Comparison of ENCODE assay signal across 1 cellular context in the genomic region with DNA sequence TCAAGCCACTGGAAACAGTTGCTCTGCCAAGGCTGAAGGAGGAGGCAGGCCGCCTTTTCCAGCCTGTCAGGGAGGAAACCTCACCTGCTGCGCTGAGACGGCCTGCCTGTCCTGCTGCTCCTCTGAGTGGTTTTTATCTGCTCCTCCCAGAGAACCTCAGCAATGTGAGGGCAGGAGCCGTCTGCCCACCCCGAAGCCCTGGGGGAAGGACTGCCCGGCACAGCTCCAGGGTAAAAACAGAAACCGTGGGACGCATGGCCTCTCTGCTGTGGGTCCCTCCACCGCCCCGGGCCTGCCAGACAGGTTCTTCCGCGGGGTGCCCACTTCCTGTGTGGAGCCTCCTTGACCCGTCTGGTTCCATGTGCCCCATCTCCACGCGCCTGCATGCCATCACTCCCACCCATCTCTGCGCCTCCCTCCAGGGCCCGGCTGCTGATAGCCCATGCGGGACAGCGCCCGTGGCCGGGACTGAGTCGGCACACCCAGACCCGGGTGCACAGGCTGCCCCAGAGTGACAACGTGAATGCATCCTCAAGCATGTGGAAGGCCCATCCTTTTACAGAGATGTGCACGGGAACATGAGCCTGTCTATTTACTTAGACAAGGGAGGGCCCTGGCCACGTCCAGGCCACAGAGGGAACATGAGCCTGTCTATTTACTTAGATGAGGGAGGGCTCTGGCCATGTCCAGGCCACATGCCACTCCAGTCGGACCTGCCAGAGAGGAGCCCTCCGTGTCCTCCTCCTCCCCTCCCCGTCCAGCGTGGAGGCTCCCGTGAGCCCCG.
TF ChIP-seq lines count a peak whose summit lies in the region.

No MANE protein-coding gene starts in this region.

TF ChIP-seq in HepG2, 621 proteins besides CTCF, POLR2A, EP300 and RAD21 (continued from another document and continues in another):
- TF ChIP-seq, protein P1, sequence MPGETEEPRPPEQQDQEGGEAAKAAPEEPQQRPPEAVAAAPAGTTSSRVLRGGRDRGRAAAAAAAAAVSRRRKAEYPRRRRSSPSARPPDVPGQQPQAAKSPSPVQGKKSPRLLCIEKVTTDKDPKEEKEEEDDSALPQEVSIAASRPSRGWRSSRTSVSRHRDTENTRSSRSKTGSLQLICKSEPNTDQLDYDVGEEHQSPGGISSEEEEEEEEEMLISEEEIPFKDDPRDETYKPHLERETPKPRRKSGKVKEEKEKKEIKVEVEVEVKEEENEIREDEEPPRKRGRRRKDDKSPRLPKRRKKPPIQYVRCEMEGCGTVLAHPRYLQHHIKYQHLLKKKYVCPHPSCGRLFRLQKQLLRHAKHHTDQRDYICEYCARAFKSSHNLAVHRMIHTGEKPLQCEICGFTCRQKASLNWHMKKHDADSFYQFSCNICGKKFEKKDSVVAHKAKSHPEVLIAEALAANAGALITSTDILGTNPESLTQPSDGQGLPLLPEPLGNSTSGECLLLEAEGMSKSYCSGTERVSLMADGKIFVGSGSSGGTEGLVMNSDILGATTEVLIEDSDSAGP (CRISPR knock-in tag; IDR thresholded peaks at IDR 0.05; ENCODE audit: borderline replicate concordance), result peak; percentile 36; the same call in 1 of the 2 replicates
- peak; percentile 78; the same call in 1 of the 2 replicates for TF ChIP-seq KLF6 (CRISPR knock-in tag; IDR thresholded peaks at IDR 0.05)
- TF ChIP-seq NAIF1 (CRISPR knock-in tag; IDR thresholded peaks at IDR 0.05; ENCODE audit: borderline replicate concordance), result no peak
- TF ChIP-seq, protein P2, sequence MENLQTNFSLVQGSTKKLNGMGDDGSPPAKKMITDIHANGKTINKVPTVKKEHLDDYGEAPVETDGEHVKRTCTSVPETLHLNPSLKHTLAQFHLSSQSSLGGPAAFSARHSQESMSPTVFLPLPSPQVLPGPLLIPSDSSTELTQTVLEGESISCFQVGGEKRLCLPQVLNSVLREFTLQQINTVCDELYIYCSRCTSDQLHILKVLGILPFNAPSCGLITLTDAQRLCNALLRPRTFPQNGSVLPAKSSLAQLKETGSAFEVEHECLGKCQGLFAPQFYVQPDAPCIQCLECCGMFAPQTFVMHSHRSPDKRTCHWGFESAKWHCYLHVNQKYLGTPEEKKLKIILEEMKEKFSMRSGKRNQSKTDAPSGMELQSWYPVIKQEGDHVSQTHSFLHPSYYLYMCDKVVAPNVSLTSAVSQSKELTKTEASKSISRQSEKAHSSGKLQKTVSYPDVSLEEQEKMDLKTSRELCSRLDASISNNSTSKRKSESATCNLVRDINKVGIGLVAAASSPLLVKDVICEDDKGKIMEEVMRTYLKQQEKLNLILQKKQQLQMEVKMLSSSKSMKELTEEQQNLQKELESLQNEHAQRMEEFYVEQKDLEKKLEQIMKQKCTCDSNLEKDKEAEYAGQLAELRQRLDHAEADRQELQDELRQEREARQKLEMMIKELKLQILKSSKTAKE (CRISPR knock-in tag; IDR thresholded peaks at IDR 0.05; ENCODE audit: borderline replicate concordance), result peak; percentile 40; the same call in 1 of the 2 replicates
- TF ChIP-seq, protein P3, sequence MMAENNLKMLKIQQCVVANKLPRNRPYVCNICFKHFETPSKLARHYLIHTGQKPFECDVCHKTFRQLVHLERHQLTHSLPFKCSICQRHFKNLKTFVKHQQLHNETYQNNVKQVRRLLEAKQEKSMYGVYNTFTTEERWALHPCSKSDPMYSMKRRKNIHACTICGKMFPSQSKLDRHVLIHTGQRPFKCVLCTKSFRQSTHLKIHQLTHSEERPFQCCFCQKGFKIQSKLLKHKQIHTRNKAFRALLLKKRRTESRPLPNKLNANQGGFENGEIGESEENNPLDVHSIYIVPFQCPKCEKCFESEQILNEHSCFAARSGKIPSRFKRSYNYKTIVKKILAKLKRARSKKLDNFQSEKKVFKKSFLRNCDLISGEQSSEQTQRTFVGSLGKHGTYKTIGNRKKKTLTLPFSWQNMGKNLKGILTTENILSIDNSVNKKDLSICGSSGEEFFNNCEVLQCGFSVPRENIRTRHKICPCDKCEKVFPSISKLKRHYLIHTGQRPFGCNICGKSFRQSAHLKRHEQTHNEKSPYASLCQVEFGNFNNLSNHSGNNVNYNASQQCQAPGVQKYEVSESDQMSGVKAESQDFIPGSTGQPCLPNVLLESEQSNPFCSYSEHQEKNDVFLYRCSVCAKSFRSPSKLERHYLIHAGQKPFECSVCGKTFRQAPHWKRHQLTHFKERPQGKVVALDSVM (CRISPR knock-in tag; IDR thresholded peaks at IDR 0.05), result 0 out of 2 replicates have a peak, but pooled peaks have one; percentile 27
- TF ChIP-seq ZNF619 (CRISPR knock-in tag; IDR thresholded peaks at IDR 0.05), result 0 out of 2 replicates have a peak, but pooled peaks have one; percentile 26
- no peak for TF ChIP-seq MAF1 (CRISPR knock-in tag; IDR thresholded peaks at IDR 0.05; ENCODE audit: borderline replicate concordance)
- no peak; the same call in 1 of the 2 replicates for TF ChIP-seq ZNF652 (CRISPR knock-in tag; IDR thresholded peaks at IDR 0.05; ENCODE audit: borderline replicate concordance, low read depth)
- TF ChIP-seq NONO (IDR thresholded peaks at IDR 0.05), result no peak
- no peak for TF ChIP-seq NONO (CRISPR knock-in tag; conservative IDR thresholded peaks at IDR 0.05)
- TF ChIP-seq, protein P4, sequence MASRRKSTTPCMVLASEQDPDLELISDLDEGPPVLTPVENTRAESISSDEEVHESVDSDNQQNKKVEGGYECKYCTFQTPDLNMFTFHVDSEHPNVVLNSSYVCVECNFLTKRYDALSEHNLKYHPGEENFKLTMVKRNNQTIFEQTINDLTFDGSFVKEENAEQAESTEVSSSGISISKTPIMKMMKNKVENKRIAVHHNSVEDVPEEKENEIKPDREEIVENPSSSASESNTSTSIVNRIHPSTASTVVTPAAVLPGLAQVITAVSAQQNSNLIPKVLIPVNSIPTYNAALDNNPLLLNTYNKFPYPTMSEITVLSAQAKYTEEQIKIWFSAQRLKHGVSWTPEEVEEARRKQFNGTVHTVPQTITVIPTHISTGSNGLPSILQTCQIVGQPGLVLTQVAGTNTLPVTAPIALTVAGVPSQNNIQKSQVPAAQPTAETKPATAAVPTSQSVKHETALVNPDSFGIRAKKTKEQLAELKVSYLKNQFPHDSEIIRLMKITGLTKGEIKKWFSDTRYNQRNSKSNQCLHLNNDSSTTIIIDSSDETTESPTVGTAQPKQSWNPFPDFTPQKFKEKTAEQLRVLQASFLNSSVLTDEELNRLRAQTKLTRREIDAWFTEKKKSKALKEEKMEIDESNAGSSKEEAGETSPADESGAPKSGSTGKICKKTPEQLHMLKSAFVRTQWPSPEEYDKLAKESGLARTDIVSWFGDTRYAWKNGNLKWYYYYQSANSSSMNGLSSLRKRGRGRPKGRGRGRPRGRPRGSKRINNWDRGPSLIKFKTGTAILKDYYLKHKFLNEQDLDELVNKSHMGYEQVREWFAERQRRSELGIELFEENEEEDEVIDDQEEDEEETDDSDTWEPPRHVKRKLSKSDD (CRISPR knock-in tag; IDR thresholded peaks at IDR 0.05; ENCODE audit: low read depth), result no peak
- TF ChIP-seq, protein P5, sequence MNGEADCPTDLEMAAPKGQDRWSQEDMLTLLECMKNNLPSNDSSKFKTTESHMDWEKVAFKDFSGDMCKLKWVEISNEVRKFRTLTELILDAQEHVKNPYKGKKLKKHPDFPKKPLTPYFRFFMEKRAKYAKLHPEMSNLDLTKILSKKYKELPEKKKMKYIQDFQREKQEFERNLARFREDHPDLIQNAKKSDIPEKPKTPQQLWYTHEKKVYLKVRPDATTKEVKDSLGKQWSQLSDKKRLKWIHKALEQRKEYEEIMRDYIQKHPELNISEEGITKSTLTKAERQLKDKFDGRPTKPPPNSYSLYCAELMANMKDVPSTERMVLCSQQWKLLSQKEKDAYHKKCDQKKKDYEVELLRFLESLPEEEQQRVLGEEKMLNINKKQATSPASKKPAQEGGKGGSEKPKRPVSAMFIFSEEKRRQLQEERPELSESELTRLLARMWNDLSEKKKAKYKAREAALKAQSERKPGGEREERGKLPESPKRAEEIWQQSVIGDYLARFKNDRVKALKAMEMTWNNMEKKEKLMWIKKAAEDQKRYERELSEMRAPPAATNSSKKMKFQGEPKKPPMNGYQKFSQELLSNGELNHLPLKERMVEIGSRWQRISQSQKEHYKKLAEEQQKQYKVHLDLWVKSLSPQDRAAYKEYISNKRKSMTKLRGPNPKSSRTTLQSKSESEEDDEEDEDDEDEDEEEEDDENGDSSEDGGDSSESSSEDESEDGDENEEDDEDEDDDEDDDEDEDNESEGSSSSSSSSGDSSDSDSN (CRISPR knock-in tag; IDR thresholded peaks at IDR 0.05), result peak; percentile 61
- TF ChIP-seq ZBTB42 (CRISPR knock-in tag; IDR thresholded peaks at IDR 0.05), result no peak
- TF ChIP-seq SPEN (CRISPR knock-in tag; IDR thresholded peaks at IDR 0.05; ENCODE audit: low read depth), result 0 out of 2 replicates have a peak, but pooled peaks have one; percentile 71
- no peak for TF ChIP-seq ZNF292 (CRISPR knock-in tag; IDR thresholded peaks at IDR 0.05; ENCODE audit: borderline replicate concordance, low read depth)
- peak; percentile 53; the same call in 1 of the 2 replicates for TF ChIP-seq HOXA3 (CRISPR knock-in tag; IDR thresholded peaks at IDR 0.05)
- peak; percentile 63; the same call in 1 of the 2 replicates for TF ChIP-seq ARHGAP35 (CRISPR knock-in tag; IDR thresholded peaks at IDR 0.05; ENCODE audit: borderline replicate concordance)
- TF ChIP-seq, protein P6, sequence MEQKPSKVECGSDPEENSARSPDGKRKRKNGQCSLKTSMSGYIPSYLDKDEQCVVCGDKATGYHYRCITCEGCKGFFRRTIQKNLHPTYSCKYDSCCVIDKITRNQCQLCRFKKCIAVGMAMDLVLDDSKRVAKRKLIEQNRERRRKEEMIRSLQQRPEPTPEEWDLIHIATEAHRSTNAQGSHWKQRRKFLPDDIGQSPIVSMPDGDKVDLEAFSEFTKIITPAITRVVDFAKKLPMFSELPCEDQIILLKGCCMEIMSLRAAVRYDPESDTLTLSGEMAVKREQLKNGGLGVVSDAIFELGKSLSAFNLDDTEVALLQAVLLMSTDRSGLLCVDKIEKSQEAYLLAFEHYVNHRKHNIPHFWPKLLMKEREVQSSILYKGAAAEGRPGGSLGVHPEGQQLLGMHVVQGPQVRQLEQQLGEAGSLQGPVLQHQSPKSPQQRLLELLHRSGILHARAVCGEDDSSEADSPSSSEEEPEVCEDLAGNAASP (CRISPR knock-in tag; IDR thresholded peaks at IDR 0.05; ENCODE audit: borderline replicate concordance), result peak; percentile 79
- TF ChIP-seq, protein P7, sequence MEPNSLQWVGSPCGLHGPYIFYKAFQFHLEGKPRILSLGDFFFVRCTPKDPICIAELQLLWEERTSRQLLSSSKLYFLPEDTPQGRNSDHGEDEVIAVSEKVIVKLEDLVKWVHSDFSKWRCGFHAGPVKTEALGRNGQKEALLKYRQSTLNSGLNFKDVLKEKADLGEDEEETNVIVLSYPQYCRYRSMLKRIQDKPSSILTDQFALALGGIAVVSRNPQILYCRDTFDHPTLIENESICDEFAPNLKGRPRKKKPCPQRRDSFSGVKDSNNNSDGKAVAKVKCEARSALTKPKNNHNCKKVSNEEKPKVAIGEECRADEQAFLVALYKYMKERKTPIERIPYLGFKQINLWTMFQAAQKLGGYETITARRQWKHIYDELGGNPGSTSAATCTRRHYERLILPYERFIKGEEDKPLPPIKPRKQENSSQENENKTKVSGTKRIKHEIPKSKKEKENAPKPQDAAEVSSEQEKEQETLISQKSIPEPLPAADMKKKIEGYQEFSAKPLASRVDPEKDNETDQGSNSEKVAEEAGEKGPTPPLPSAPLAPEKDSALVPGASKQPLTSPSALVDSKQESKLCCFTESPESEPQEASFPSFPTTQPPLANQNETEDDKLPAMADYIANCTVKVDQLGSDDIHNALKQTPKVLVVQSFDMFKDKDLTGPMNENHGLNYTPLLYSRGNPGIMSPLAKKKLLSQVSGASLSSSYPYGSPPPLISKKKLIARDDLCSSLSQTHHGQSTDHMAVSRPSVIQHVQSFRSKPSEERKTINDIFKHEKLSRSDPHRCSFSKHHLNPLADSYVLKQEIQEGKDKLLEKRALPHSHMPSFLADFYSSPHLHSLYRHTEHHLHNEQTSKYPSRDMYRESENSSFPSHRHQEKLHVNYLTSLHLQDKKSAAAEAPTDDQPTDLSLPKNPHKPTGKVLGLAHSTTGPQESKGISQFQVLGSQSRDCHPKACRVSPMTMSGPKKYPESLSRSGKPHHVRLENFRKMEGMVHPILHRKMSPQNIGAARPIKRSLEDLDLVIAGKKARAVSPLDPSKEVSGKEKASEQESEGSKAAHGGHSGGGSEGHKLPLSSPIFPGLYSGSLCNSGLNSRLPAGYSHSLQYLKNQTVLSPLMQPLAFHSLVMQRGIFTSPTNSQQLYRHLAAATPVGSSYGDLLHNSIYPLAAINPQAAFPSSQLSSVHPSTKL (CRISPR knock-in tag; IDR thresholded peaks at IDR 0.05), result peak; percentile 91
- TF ChIP-seq ZSCAN9 (CRISPR knock-in tag; IDR thresholded peaks at IDR 0.05; ENCODE audit: borderline replicate concordance), result peak; percentile 86; the same call in 1 of the 2 replicates
- TF ChIP-seq ZNF563 (CRISPR knock-in tag; IDR thresholded peaks at IDR 0.05), result peak; percentile 56; the same call in 1 of the 2 replicates
- no peak for TF ChIP-seq SMAD1 (CRISPR knock-in tag; IDR thresholded peaks at IDR 0.05; ENCODE audit: borderline replicate concordance, low read depth)
- TF ChIP-seq ZNF383 (CRISPR knock-in tag; IDR thresholded peaks at IDR 0.05; ENCODE audit: borderline replicate concordance), result no peak
- TF ChIP-seq KLF16 (CRISPR knock-in tag; IDR thresholded peaks at IDR 0.05), result peak in 1 of 2 experiments; percentile 88; a peak in 2 of 4 replicates
- no peak for TF ChIP-seq STAG1 (CRISPR knock-in tag; IDR thresholded peaks at IDR 0.05)
- peak; percentile 70 for TF ChIP-seq KAT8 (CRISPR knock-in tag; IDR thresholded peaks at IDR 0.05)
- TF ChIP-seq ZNF747 (CRISPR knock-in tag; IDR thresholded peaks at IDR 0.05; ENCODE audit: borderline replicate concordance), result 0 out of 2 replicates have a peak, but pooled peaks have one; percentile 33
- TF ChIP-seq ERF (CRISPR knock-in tag; IDR thresholded peaks at IDR 0.05), result peak; percentile 97
- TF ChIP-seq ZNF451 (CRISPR knock-in tag; IDR thresholded peaks at IDR 0.05), result peak; percentile 66; the same call in 1 of the 2 replicates
